Comparison of ENCODE assay signal across 9 cellular contexts in the genomic region with DNA sequence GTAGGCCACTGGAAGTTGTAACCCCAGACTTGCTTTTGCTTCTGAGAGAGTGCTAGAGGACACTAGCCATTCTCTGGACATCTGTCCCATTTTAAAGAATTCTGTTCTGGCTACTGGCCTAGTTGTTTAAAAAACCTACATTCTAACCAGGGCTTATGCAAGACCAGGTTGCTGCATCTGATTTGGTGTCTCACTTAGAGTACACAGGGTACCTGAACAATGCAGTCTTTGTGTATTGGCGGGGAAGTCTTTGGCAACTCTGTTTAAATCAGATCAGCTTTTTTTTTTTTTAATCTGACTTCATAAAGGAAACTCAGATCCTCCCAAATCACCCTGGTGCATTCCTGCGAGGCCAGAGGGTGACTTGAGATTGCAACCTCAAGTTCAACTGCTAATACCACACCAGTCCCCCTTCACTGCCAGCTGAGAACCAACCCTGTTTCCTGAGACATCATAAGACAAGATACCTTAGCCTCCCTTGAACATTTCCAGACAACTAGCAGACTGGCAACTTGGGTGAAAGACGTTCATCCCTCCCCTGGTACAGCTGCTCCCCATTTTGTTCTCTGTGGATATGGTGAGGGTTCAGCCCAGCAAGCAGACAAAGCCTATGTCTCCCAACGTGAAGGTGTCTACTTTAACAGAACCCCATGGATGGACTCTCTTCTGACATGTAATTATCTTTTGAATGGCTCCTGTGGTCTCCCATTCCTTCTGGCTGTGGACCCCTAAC. TPM values are rescaled to one million over a fixed set of nuclear protein-coding genes. Genes with fewer than 3 reads are reported as not detected.
DNase-seq lines count a peak whose midpoint lies in the region; ATAC-seq and TF ChIP-seq lines count a peak whose summit lies in the region.
"Had no signal": no experiment of that assay in that cellular context is flagged by ENCODE, and none has a peak within 500 bp of the region (broad histone marks: within the 10 kb centered on the region; RNA-seq: fewer than 3 reads in every experiment).

No MANE protein-coding gene starts in this region.

- CTCF ChIA-PET in Caco-2 (lab: Charles Lee), result no interaction called here
- CTCF ChIA-PET in PC-9 (lab: Charles Lee), result interaction anchor here (0.5 kb wide), 1 partner anchor 112 kb away, joined by 3 read pairs; no protein-coding TSS in a partner anchor

- H3K4me1 Mint-ChIP-seq in Caco-2 (ENCODE audit: low read depth, unreplicated experiment) (peaks cover 3% of the 10 kb centered on the region), neural progenitor cell (no peaks in the 10 kb centered on the region)

- H3K9me2 ChIP-seq in PC-9 (ENCODE audit: insufficient read depth), result no peaks in the 10 kb centered on the region

- H3K4me3 Mint-ChIP-seq in Caco-2 (ENCODE audit: unreplicated experiment) (no peak overlapping the region), neural progenitor cell (no peak overlapping the region)

- H2AFZ ChIP-seq in PC-9 (no peak overlapping the region), neural progenitor cell (replicated peaks) (no peak overlapping the region)

- H3K79me2 ChIP-seq in PC-9 (ENCODE audit: low read depth) (peaks cover 34% of the 10 kb centered on the region), neural progenitor cell (ENCODE audit: low read depth) (peaks cover 16% of the 10 kb centered on the region)

- no TSS peak for BruUV-seq in Caco-2 (replicated peaks; lab: Mats Ljungman, UMichigan)
- no TSS peak for BruUV-seq in PC-9 (replicated peaks; lab: Mats Ljungman, UMichigan)

- H3K27me3 ChIP-seq in Caco-2 (replicated peaks; ENCODE audit: control insufficient read depth, insufficient read depth, low read length) (no peaks in the 10 kb centered on the region), PC-9 (ENCODE audit: insufficient read depth, low read depth) (no peaks in the 10 kb centered on the region), neural progenitor cell (no peaks in the 10 kb centered on the region), colonic mucosa (no peaks in the 10 kb centered on the region)
- H3K27me3 ChIP-seq in effector memory CD4-positive, alpha-beta T cell (replicated peaks; ENCODE audit: control insufficient read depth, insufficient read depth, low read length, poor library complexity, severe bottlenecking), result no peaks in the 10 kb centered on the region

- in situ Hi-C loops in GM13976 (cut with MboI; ENCODE audit: low sequenced_read_pairs, unreplicated experiment), result loop anchor here (5.0 kb wide), 1 partner anchor 107 kb away; no protein-coding TSS in a partner anchor

- POLR2A ChIA-PET in Caco-2 (lab: Charles Lee), result no interaction called here
- POLR2A ChIA-PET in PC-9 (lab: Charles Lee; ENCODE audit: unreplicated experiment), result no interaction called here

- H3F3A ChIP-seq in PC-9 (ENCODE audit: insufficient read depth, low read depth), result peaks cover 61% of the 10 kb centered on the region
- peaks cover 13% of the 10 kb centered on the region for H3F3A ChIP-seq in neural progenitor cell (ENCODE audit: low read depth)

- H3K9ac ChIP-seq in neural progenitor cell, result no peak overlapping the region
- H3K9ac ChIP-seq in colonic mucosa (ENCODE audit: low read depth in 2 of 2, low read length in 2 of 2), result no peak overlapping the region

- intact Hi-C loops in Caco-2 (cut with micrococcal nuclease; ENCODE audit: unreplicated experiment), result no loop called here
- intact Hi-C loops in PC-9 (cut with micrococcal nuclease; ENCODE audit: unreplicated experiment), result no loop called here
- intact Hi-C loops in colonic mucosa (cut with DNase I), result no loop called here

- H3K36me3 Mint-ChIP-seq in Caco-2 (ENCODE audit: insufficient read depth, unreplicated experiment) (peaks cover 91% of the 10 kb centered on the region), neural progenitor cell (peaks cover 33% of the 10 kb centered on the region)

- no peak for TF ChIP-seq CTCF in Caco-2 (IDR thresholded peaks at IDR 0.05; ENCODE audit: insufficient read depth in 1 of 2, low read depth in 1 of 2, low read length in 1 of 2, severe bottlenecking in 1 of 2, unreplicated experiment in 1 of 2)
- no peak for TF ChIP-seq CTCF in PC-9 (conservative IDR thresholded peaks at IDR 0.05)
- no peak for TF ChIP-seq CTCF in neural progenitor cell (IDR thresholded peaks at IDR 0.05)
- no peak for TF ChIP-seq CTCF in GM13976 (IDR thresholded peaks at IDR 0.05; ENCODE audit: borderline replicate concordance, control extremely low read depth, extremely low read depth, insufficient read depth, missing control alignments)
- no peak for TF ChIP-seq CTCF in colonic mucosa (IDR thresholded peaks at IDR 0.05)

- H4K20me1 ChIP-seq in PC-9 (ENCODE audit: insufficient read depth), result peaks cover 35% of the 10 kb centered on the region
- H4K20me1 ChIP-seq in neural progenitor cell (ENCODE audit: low read depth), result peaks cover 75% of the 10 kb centered on the region

- H3K9me3 ChIP-seq in Caco-2 (no peaks in the 10 kb centered on the region), PC-9 (ENCODE audit: insufficient read depth, low read depth) (no peaks in the 10 kb centered on the region), neural progenitor cell (ENCODE audit: low read depth) (no peaks in the 10 kb centered on the region), colonic mucosa (no peaks in the 10 kb centered on the region)
- no peaks in the 10 kb centered on the region for H3K9me3 ChIP-seq in effector memory CD4-positive, alpha-beta T cell (ENCODE audit: control insufficient read depth, low read length)

- H3K4me1 ChIP-seq in Caco-2 (0 out of 2 replicates have a peak, but pooled peaks cover 6% of the 10 kb centered on the region), PC-9 (replicated peaks; ENCODE audit: insufficient read depth) (peaks cover 12% of the 10 kb centered on the region), neural progenitor cell (no peaks in the 10 kb centered on the region), colonic mucosa (no peaks in the 10 kb centered on the region)
- H3K4me1 ChIP-seq in effector memory CD4-positive, alpha-beta T cell (ENCODE audit: control insufficient read depth, insufficient read depth, low read length, poor library complexity, severe bottlenecking), result peaks cover 21% of the 10 kb centered on the region

- H3K27ac ChIP-seq in PC-9 (peak overlapping the region; percentile 50), neural progenitor cell (no peak overlapping the region), colonic mucosa (no peak overlapping the region)
- peak overlapping the region; percentile 29 for H3K27ac ChIP-seq in effector memory CD4-positive, alpha-beta T cell (ENCODE audit: insufficient read depth, low read length, poor library complexity, severe bottlenecking)

- H3K36me3 ChIP-seq in Caco-2 (ENCODE audit: control insufficient read depth, insufficient read depth, low read length), result peaks cover 9% of the 10 kb centered on the region
- H3K36me3 ChIP-seq in PC-9 (ENCODE audit: low read depth), result peaks cover 46% of the 10 kb centered on the region
- H3K36me3 ChIP-seq in effector memory CD4-positive, alpha-beta T cell (ENCODE audit: control insufficient read depth, insufficient read depth, low read length), result peaks cover 39% of the 10 kb centered on the region
- no peaks in the 10 kb centered on the region for H3K36me3 ChIP-seq in neural progenitor cell
- H3K36me3 ChIP-seq in colonic mucosa, result peaks cover 3% of the 10 kb centered on the region

- DNase-seq in Caco-2, result no peak
- DNase-seq in PC-9, result peak in 1 of 2 experiments; percentile 82
- no peak for DNase-seq in effector memory CD4-positive, alpha-beta T cell
- no peak for DNase-seq in neural progenitor cell (ENCODE audit: low spot score)
- DNase-seq in stimulated activated CD4-positive, alpha-beta T cell treated with anti-CD3 and anti-CD28 coated beads, Interleukin-12 subunit alpha, Interleukin-12 subunit beta, amount 100 ng/mL, for 4 hours, result no peak
- DNase-seq in GM13976 (ENCODE audit: low spot score), result no peak
- DNase-seq in colonic mucosa, result no peak
- DNase-seq: NCI-H774 had no signal

- peak overlapping the region; percentile 32 for H3K27ac Mint-ChIP-seq in Caco-2 (ENCODE audit: unreplicated experiment)
- H3K27ac Mint-ChIP-seq in neural progenitor cell, result peak overlapping the region; percentile 9

- H3K4me3 ChIP-seq in Caco-2 (ENCODE audit: low read depth, low read length) (no peak overlapping the region), PC-9 (no peak overlapping the region), neural progenitor cell (no peak overlapping the region), colonic mucosa (no peak overlapping the region)
- no peak overlapping the region for H3K4me3 ChIP-seq in effector memory CD4-positive, alpha-beta T cell (ENCODE audit: insufficient read depth, low read depth, low read length, poor library complexity, severe bottlenecking)

- no peak overlapping the region for H3K4me2 ChIP-seq in PC-9
- H3K4me2 ChIP-seq in neural progenitor cell, result no peak overlapping the region

- H3K9me3 Mint-ChIP-seq in Caco-2 (ENCODE audit: unreplicated experiment) (no peaks in the 10 kb centered on the region), neural progenitor cell (no peaks in the 10 kb centered on the region)

- no peak for ATAC-seq in HG03342 (IDR thresholded peaks at IDR 0.05; ENCODE audit: unreplicated experiment)

- H3K27me3 Mint-ChIP-seq in Caco-2 (ENCODE audit: insufficient read depth, unreplicated experiment) (no peaks in the 10 kb centered on the region), neural progenitor cell (ENCODE audit: insufficient read depth, low read depth) (peaks cover 5% of the 10 kb centered on the region)

RNA-seq across cellular contexts. Expression of gene SKP1, which starts 27.0 kb away (rescaled TPM):
- total RNA-seq in Caco-2 (2022) (351 and 365 TPM in 2 replicates), PC-9 (2021) (335 and 409 TPM in 2 replicates), neural progenitor cell (ENCODE audit: low replicate concordance) (507 and 758 TPM in 2 replicates), colonic mucosa (100 to 1,000 TPM; 235 to 272 TPM)

RNA-seq across cellular contexts. Expression of gene TCF7, which starts 35.3 kb away (rescaled TPM):
- total RNA-seq in Caco-2 (2022), result 36.2 and 36.5 TPM in 2 replicates
- total RNA-seq in PC-9 (2021), result 8.9 and 13.0 TPM in 2 replicates
- 0.73 and 1.8 TPM in 2 replicates for total RNA-seq in neural progenitor cell (ENCODE audit: low replicate concordance)
- 1 to 10 TPM; 4.3 to 9.4 TPM for total RNA-seq in colonic mucosa

Comparison
In these comparisons a context has a peak if more than half of its experiments do, and no peak if none do; other contexts are left out.
1. H3K27ac ChIP-seq: peak in PC-9 (single experiment) and effector memory CD4-positive, alpha-beta T cell (single experiment); none in neural progenitor cell (single experiment) and colonic mucosa (single experiment).